ENCODE assay signal across 19 cellular contexts in genomic region chr10:7551289-7551688, GRCh38.
"Had no signal": no experiment of that assay in that cellular context is flagged by ENCODE, and none has a peak within 500 bp of the region (broad histone marks: within the 10 kb centered on the region; RNA-seq: fewer than 3 reads in every experiment).

No MANE protein-coding gene starts in this region.

- H3K9me3 ChIP-seq: adrenal gland, left lung, mucosa of descending colon, ovary had no signal

- H3K27ac Mint-ChIP-seq: activated CD4-positive, alpha-beta memory T cell treated with anti-CD3 and anti-CD28 coated beads for 36 hours; activated CD4-positive, alpha-beta T cell treated with anti-CD3 and anti-CD28 coated beads for 36 hours; activated naive CD4-positive, alpha-beta T cell treated with anti-CD3 and anti-CD28 coated beads, Interleukin-2, amount 50 U/mL, for 72 hours; activated T-helper 1 cell treated with anti-CD3 and anti-CD28 coated beads, Interleukin-12 subunit alpha, Interleukin-12 subunit beta, Interleukin-2, Interleukin-4 antibody, amounts not matched to agents 30 ng/mL and 10 ng/mL and 1 ng/mL, durations not matched to agents 14 hours and 24 hours and 36 hours; naive thymus-derived CD4-positive, alpha-beta T cell; T-helper 2 cell treated with Interferon-gamma antibody and Interleukin-4, amounts not matched to agents 5 μg/mL and 100 μg/mL, for 36 hours had no signal

- H3K4me1 Mint-ChIP-seq: activated CD4-positive, alpha-beta T cell treated with anti-CD3 and anti-CD28 coated beads for 36 hours; naive thymus-derived CD4-positive, alpha-beta T cell had no signal

- H3K4me3 Mint-ChIP-seq: activated CD4-positive, alpha-beta memory T cell treated with anti-CD3 and anti-CD28 coated beads for 36 hours; activated CD4-positive, alpha-beta T cell treated with anti-CD3 and anti-CD28 coated beads for 36 hours; activated T-helper 1 cell treated with anti-CD3 and anti-CD28 coated beads, Interleukin-12 subunit alpha, Interleukin-12 subunit beta, Interleukin-2, Interleukin-4 antibody, amounts not matched to agents 30 ng/mL and 10 ng/mL and 1 ng/mL, durations not matched to agents 14 hours and 24 hours and 36 hours; naive thymus-derived CD4-positive, alpha-beta T cell; T-helper 2 cell treated with Interferon-gamma antibody and Interleukin-4, amounts not matched to agents 5 μg/mL and 100 μg/mL, for 36 hours had no signal

- H3K9me3 Mint-ChIP-seq: activated CD4-positive, alpha-beta memory T cell treated with anti-CD3 and anti-CD28 coated beads for 36 hours; activated naive CD4-positive, alpha-beta T cell treated with anti-CD3 and anti-CD28 coated beads, Interleukin-2, amount 50 U/mL, for 72 hours; activated T-helper 1 cell treated with anti-CD3 and anti-CD28 coated beads, Interleukin-12 subunit alpha, Interleukin-12 subunit beta, Interleukin-2, Interleukin-4 antibody, amounts not matched to agents 30 ng/mL and 10 ng/mL and 1 ng/mL, durations not matched to agents 14 hours and 24 hours and 36 hours; T-helper 2 cell treated with Interferon-gamma antibody and Interleukin-4, amounts not matched to agents 5 μg/mL and 100 μg/mL, for 36 hours; type B pancreatic cell had no signal

- DNase-seq: activated CD4-positive, alpha-beta memory T cell treated with anti-CD3 and anti-CD28 coated beads for 36 hours; activated CD4-positive, alpha-beta T cell treated with anti-CD3 and anti-CD28 coated beads for 36 hours; activated gamma-delta T cell treated with Interleukin-2 at 50 U/mL for 16 hours; activated T-cell treated with anti-CD3 and anti-CD28 coated beads for 4 hours; dorsolateral prefrontal cortex; foreskin keratinocyte; glutamatergic neuron; left lung; mammary epithelial cell; mucosa of descending colon; naive thymus-derived CD4-positive, alpha-beta T cell; ovary; stimulated activated CD4-positive, alpha-beta T cell treated with anti-CD3 and anti-CD28 coated beads, Interleukin-2, amount 100 ng/mL, for 24 hours; stimulated activated naive CD8-positive, alpha-beta T cell treated with anti-CD3 and anti-CD28 coated beads, Interleukin-15, Interleukin-2, amounts not matched to agents 100 U/mL and 50 U/mL, for 24 hours had no signal

- H3K36me3 ChIP-seq: adrenal gland, left lung, ovary had no signal

- H3K4me1 ChIP-seq: adrenal gland, foreskin keratinocyte, left lung had no signal

- H3K36me3 Mint-ChIP-seq: activated CD4-positive, alpha-beta memory T cell treated with anti-CD3 and anti-CD28 coated beads for 36 hours; activated naive CD4-positive, alpha-beta T cell treated with anti-CD3 and anti-CD28 coated beads, Interleukin-2, amount 50 U/mL, for 72 hours; naive thymus-derived CD4-positive, alpha-beta T cell; type B pancreatic cell had no signal

- ATAC-seq: activated CD4-positive, alpha-beta T cell treated with anti-CD3 and anti-CD28 coated beads for 36 hours; activated naive CD4-positive, alpha-beta T cell treated with anti-CD3 and anti-CD28 coated beads, Interleukin-2, amount 50 U/mL, for 72 hours; foreskin keratinocyte; left lung; mucosa of descending colon; naive thymus-derived CD4-positive, alpha-beta T cell; stimulated activated naive CD8-positive, alpha-beta T cell treated with anti-CD3 and anti-CD28 coated beads, Interleukin-15, Interleukin-2, amounts not matched to agents 100 U/mL and 50 U/mL, for 24 hours had no signal

- H3K4me3 ChIP-seq: adrenal gland, dorsolateral prefrontal cortex, left lung, mucosa of descending colon, ovary had no signal

- H3K27ac ChIP-seq: adrenal gland, foreskin keratinocyte, left lung, ovary had no signal

- H3K27me3 ChIP-seq: adrenal gland, dorsolateral prefrontal cortex, foreskin keratinocyte, left lung, ovary had no signal

- H3K27me3 Mint-ChIP-seq: activated CD4-positive, alpha-beta T cell treated with anti-CD3 and anti-CD28 coated beads for 36 hours had no signal
